Comparison of ENCODE assay signal across 1 cellular context in the genomic region with DNA sequence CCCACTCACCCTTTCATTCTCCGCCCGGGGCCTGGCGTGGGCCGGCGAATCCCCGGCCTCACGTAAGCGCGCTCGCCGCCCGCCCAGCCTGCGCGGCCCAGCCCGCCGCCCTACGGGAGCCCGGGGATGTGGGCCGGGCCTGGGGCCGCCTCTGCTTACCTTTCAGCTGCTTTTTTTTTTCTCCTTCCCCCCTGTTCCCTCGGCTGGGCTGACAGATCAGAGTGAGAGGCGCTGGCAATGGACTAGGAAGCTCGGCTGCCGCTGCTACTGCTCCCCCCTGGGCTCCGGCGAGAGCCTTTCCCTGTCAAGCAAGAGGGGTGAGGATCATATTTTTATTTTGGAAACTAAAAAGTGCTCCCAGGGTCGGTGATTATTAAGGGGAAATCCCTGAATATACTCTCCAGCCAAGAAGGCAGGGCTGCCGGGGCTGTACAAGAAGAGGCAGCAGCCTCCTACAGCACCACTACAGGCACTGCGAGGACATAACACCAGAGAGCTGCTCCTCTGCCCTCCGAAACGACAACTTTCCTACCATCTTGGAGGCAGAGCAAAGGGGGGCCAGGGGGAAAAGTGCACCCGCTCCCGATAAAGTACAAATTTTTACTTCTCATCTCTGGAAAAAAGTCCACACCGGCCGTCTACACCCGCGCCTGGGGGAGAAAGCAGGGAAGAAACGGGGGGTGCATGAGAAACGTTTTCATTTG.
TF ChIP-seq lines count a peak whose summit lies in the region.

A gene with protein sequence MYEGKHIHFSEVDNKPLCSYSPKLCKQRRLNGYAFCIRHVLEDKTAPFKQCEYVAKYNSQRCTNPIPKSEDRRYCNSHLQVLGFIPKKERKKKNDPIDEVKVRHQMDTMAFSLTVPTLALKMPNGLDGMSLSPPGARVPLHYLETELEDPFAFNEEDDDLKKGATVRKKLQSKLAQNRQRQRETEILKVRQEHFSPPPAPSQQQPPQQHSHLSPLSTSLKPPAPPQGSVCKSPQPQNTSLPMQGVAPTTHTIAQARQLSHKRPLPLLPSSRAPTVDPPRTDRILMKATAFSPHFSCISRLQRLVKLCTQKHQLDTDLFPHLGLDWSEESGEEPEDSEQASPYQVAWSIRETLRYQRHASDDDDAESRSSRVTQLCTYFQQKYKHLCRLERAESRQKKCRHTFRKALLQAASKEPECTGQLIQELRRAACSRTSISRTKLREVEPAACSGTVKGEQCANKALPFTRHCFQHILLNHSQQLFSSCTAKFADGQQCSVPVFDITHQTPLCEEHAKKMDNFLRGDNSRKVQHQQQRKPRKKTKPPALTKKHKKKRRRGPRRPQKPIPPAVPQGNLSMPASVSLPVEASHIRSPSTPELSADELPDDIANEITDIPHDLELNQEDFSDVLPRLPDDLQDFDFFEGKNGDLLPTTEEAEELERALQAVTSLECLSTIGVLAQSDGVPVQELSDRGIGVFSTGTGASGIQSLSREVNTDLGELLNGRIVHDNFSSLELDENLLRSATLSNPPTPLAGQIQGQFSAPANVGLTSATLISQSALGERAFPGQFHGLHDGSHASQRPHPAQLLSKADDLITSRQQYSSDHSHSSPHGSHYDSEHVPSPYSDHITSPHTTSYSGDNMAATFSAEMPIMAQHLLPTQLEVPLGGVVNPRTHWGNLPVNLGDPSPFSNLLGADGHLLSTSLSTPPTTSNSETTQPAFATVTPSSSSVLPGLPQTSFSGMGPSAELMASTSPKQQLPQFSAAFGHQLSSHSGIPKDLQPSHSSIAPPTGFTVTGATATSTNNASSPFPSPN (minus strand): TSS at position 433 of the 704 bp plus-strand sequence. CDS start 23,158 bp downstream, outside the sequence.

TF ChIP-seq in SK-N-SH, 30 proteins besides CTCF, POLR2A, EP300 and RAD21 (continued from another document):
- TF ChIP-seq, protein P1, sequence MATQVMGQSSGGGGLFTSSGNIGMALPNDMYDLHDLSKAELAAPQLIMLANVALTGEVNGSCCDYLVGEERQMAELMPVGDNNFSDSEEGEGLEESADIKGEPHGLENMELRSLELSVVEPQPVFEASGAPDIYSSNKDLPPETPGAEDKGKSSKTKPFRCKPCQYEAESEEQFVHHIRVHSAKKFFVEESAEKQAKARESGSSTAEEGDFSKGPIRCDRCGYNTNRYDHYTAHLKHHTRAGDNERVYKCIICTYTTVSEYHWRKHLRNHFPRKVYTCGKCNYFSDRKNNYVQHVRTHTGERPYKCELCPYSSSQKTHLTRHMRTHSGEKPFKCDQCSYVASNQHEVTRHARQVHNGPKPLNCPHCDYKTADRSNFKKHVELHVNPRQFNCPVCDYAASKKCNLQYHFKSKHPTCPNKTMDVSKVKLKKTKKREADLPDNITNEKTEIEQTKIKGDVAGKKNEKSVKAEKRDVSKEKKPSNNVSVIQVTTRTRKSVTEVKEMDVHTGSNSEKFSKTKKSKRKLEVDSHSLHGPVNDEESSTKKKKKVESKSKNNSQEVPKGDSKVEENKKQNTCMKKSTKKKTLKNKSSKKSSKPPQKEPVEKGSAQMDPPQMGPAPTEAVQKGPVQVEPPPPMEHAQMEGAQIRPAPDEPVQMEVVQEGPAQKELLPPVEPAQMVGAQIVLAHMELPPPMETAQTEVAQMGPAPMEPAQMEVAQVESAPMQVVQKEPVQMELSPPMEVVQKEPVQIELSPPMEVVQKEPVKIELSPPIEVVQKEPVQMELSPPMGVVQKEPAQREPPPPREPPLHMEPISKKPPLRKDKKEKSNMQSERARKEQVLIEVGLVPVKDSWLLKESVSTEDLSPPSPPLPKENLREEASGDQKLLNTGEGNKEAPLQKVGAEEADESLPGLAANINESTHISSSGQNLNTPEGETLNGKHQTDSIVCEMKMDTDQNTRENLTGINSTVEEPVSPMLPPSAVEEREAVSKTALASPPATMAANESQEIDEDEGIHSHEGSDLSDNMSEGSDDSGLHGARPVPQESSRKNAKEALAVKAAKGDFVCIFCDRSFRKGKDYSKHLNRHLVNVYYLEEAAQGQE (IDR thresholded peaks at IDR 0.05; ENCODE audit: low read depth, low read length) = 0 out of 2 replicates have a peak, but pooled peaks have one; percentile 42
- no peak for TF ChIP-seq SMC3 (IDR thresholded peaks at IDR 0.05; ENCODE audit: low read depth, low read length)
- TF ChIP-seq, protein P2, sequence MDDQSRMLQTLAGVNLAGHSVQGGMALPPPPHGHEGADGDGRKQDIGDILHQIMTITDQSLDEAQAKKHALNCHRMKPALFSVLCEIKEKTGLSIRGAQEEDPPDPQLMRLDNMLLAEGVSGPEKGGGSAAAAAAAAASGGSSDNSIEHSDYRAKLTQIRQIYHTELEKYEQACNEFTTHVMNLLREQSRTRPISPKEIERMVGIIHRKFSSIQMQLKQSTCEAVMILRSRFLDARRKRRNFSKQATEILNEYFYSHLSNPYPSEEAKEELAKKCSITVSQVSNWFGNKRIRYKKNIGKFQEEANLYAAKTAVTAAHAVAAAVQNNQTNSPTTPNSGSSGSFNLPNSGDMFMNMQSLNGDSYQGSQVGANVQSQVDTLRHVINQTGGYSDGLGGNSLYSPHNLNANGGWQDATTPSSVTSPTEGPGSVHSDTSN (IDR thresholded peaks at IDR 0.05) = 0 out of 2 replicates have a peak, but pooled peaks have one; percentile 2
TF ChIP-seq in SK-N-SH: peak in this region for 10.
